15 cellular contexts compared by ENCODE assay signal in genomic region chr2:174952607-174953006, GRCh38. TPM values are rescaled to one million over a fixed set of nuclear protein-coding genes. Genes with fewer than 3 reads are reported as not detected.
DNase-seq lines count a peak whose midpoint lies in the region; ATAC-seq and TF ChIP-seq lines count a peak whose summit lies in the region.
"Had no signal": no experiment of that assay in that cellular context is flagged by ENCODE, and none has a peak within 500 bp of the region (broad histone marks: within the 10 kb centered on the region; RNA-seq: fewer than 3 reads in every experiment).

No MANE protein-coding gene starts in this region.

- no peak for TF ChIP-seq POLR2A in testis (IDR thresholded peaks at IDR 0.05)

- H3K27ac Mint-ChIP-seq in chondrocyte (ENCODE audit: unreplicated experiment) (peak overlapping the region; percentile 42), nephron progenitor cell (peak overlapping the region; percentile 13)
- H3K27ac Mint-ChIP-seq: activated CD4-positive, alpha-beta memory T cell treated with anti-CD3 and anti-CD28 coated beads for 36 hours had no signal

- H3K27me3 Mint-ChIP-seq in chondrocyte (ENCODE audit: low read depth) = no peaks in the 10 kb centered on the region
- H3K27me3 Mint-ChIP-seq in nephron progenitor cell (ENCODE audit: low read depth, poor library complexity) = peaks cover 3% of the 10 kb centered on the region

- H3K36me3 ChIP-seq in testis (ENCODE audit: low read depth, missing control alignments) = no peaks in the 10 kb centered on the region

- H3K4me3 ChIP-seq in testis = no peak overlapping the region

- H3K27ac ChIP-seq in testis = no peak overlapping the region

- 81 to 84% methylated on average over 6 of the region's 6 CpGs for WGBS in testis, 2 donors

- H3K4me1 Mint-ChIP-seq in chondrocyte (ENCODE audit: low read depth) = peaks cover 50% of the 10 kb centered on the region
- H3K4me1 Mint-ChIP-seq in nephron progenitor cell = peaks cover 10% of the 10 kb centered on the region

- TF ChIP-seq CTCF in chondrocyte (IDR thresholded peaks at IDR 0.05) = no peak
- TF ChIP-seq CTCF in nephron progenitor cell (IDR thresholded peaks at IDR 0.05) = no peak
- TF ChIP-seq CTCF in testis (IDR thresholded peaks at IDR 0.05) = no peak

- H3K4me1 ChIP-seq in testis = no peaks in the 10 kb centered on the region

- intact Hi-C loops in left ventricle myocardium superior (cut with micrococcal nuclease) = no loop called here
- intact Hi-C loops in testis (cut with DNase I; ENCODE audit: low total_unique reads) = no loop called here

- H3K4me3 Mint-ChIP-seq in chondrocyte (ENCODE audit: unreplicated experiment) (no peak overlapping the region), nephron progenitor cell (no peak overlapping the region)
- H3K4me3 Mint-ChIP-seq: activated CD4-positive, alpha-beta memory T cell treated with anti-CD3 and anti-CD28 coated beads for 36 hours had no signal

- no peaks in the 10 kb centered on the region for H3K9me3 ChIP-seq in testis

- H3K9me3 Mint-ChIP-seq in chondrocyte (ENCODE audit: low read depth) (peaks cover 8% of the 10 kb centered on the region), nephron progenitor cell (peaks cover 30% of the 10 kb centered on the region)
- H3K9me3 Mint-ChIP-seq: activated CD4-positive, alpha-beta memory T cell treated with anti-CD3 and anti-CD28 coated beads for 36 hours had no signal

- no peak for ATAC-seq in left ventricle myocardium superior

- DNase-seq in NCI-H2196 (lab: John Stamatoyannopoulos, UW; ENCODE audit: unreplicated experiment) (peak; percentile 16), NCI-H2196 treated with DMSO at 0.1 percent for 48 hours (lab: John Stamatoyannopoulos, UW; ENCODE audit: unreplicated experiment) (no peak), NCI-H2029 (lab: John Stamatoyannopoulos, UW) (peak; percentile 84), chondrocyte (ENCODE audit: low spot score) (no peak), nephron progenitor cell (no peak), left ventricle myocardium superior (no peak), NCI-H2227 (lab: John Stamatoyannopoulos, UW; ENCODE audit: unreplicated experiment) (no peak), testis (no peak)
- DNase-seq: activated CD4-positive, alpha-beta memory T cell treated with anti-CD3 and anti-CD28 coated beads for 36 hours; aorta; Calu3; effector CD4-positive, alpha-beta T cell; kidney glomerular epithelial cell; NCI-H446 treated with DMSO at 0.1 percent for 48 hours; posterior cingulate gyrus had no signal

- no peaks in the 10 kb centered on the region for H3K27me3 ChIP-seq in testis

- H3K36me3 Mint-ChIP-seq in chondrocyte (ENCODE audit: low read depth) (peaks cover 1% of the 10 kb centered on the region), nephron progenitor cell (ENCODE audit: low read depth) (peaks cover 52% of the 10 kb centered on the region)
- H3K36me3 Mint-ChIP-seq: activated CD4-positive, alpha-beta memory T cell treated with anti-CD3 and anti-CD28 coated beads for 36 hours had no signal

RNA-seq across cellular contexts. Expression of gene CHN1, which starts 52.6 kb away (rescaled TPM):
- 18.4 to 66.1 TPM (median 23.1 TPM) in 3 replicates for total RNA-seq in chondrocyte
- 16.6 TPM for total RNA-seq in left ventricle myocardium superior
- total RNA-seq in testis = 10 to 100 TPM; 30.1 to 47.7 TPM
- polyA plus RNA-seq in testis (ENCODE audit: insufficient read depth, low read depth, low replicate concordance) = 42.6 TPM

Comparison
In these comparisons a context has a peak if more than half of its experiments do, and no peak if none do; other contexts are left out.
1. DNase-seq: peak in NCI-H2196 (single experiment) and NCI-H2029 (single experiment); none in NCI-H2196 treated with DMSO at 0.1 percent for 48 hours (single experiment), chondrocyte (single experiment), nephron progenitor cell (single experiment), left ventricle myocardium superior (single experiment), NCI-H2227 (single experiment) and testis (single experiment).